Comparison of ENCODE assay signal across 8 cellular contexts in genomic region chr3:100261481-100261903, GRCh38. TPM values are rescaled to one million over a fixed set of nuclear protein-coding genes. Genes with fewer than 3 reads are reported as not detected.
DNase-seq lines count a peak whose midpoint lies in the region; ATAC-seq and TF ChIP-seq lines count a peak whose summit lies in the region.

No MANE protein-coding gene starts in this region.

- H3K9me3 ChIP-seq in HUES64 (ENCODE audit: insufficient read depth, low read depth, low read length) (no peaks in the 10 kb centered on the region), muscle layer of duodenum (ENCODE audit: control insufficient read depth in 1 of 2, low read length in 2 of 2) (no peaks in the 10 kb centered on the region)

- TF ChIP-seq CTCF in AG09309 (IDR thresholded peaks at IDR 0.05; ENCODE audit: control insufficient read depth, insufficient read depth, low read depth, low read length, missing control alignments), result no peak

- H3K27ac ChIP-seq in HUES64 (ENCODE audit: low read depth, low read length) (peak overlapping the region; percentile 79; the same call in 1 of the 2 replicates), caudate nucleus (ENCODE audit: low read depth, low read length) (peak overlapping the region; percentile 91), muscle layer of duodenum (ENCODE audit: low read length) (peak overlapping the region; percentile 98)

- H3K9ac ChIP-seq in HUES64 (ENCODE audit: low read depth, low read length), result peak overlapping the region; percentile 77

- ATAC-seq in HG03457 (IDR thresholded peaks at IDR 0.05; ENCODE audit: unreplicated experiment), result no peak

- 2% methylated on average over 11 of the region's 11 CpGs for WGBS in HUES64

- H3K27me3 ChIP-seq in HUES64 (ENCODE audit: insufficient read depth, low read length) (no peaks in the 10 kb centered on the region), muscle layer of duodenum (ENCODE audit: low read depth, low read length) (no peaks in the 10 kb centered on the region)

- no peaks in the 10 kb centered on the region for H3K36me3 ChIP-seq in HUES64 (ENCODE audit: insufficient read depth, low read length)
- peaks cover 0 to 5% of the 10 kb centered on the region in 2 donors for H3K36me3 ChIP-seq in muscle layer of duodenum (ENCODE audit: control insufficient read depth in 1 of 2, insufficient read depth in 2 of 2, low read length in 2 of 2)

- DNase-seq in AG09309 (ENCODE audit: low read depth) (no peak), caudate nucleus (lab: John Stamatoyannopoulos, UW) (no peak), medulla oblongata (ENCODE audit: extremely low spot score) (no peak), NCI-H1417 treated with DMSO at 0.1 percent for 48 hours (lab: John Stamatoyannopoulos, UW) (no peak)
- no peak for DNase-seq in activated effector memory CD4-positive, alpha-beta T cell treated with anti-CD3 and anti-CD28 coated beads, Interleukin-2, amount 50 U/mL, for 16 hours

- H3K4me3 ChIP-seq in AG09309 (ENCODE audit: control insufficient read depth, low read depth, low read length) (peak overlapping the region; percentile 97), HUES64 (ENCODE audit: low read length) (peak overlapping the region; percentile 96), muscle layer of duodenum (ENCODE audit: low read depth in 1 of 2, low read length in 2 of 2) (peak overlapping the region; percentile 94 to 96)

- peaks cover 33% of the 10 kb centered on the region for H3K4me1 ChIP-seq in HUES64 (ENCODE audit: insufficient read depth, low read length)
- H3K4me1 ChIP-seq in muscle layer of duodenum (ENCODE audit: control insufficient read depth in 1 of 2, insufficient read depth in 2 of 2, low read length in 2 of 2), result peaks cover 4 to 19% of the 10 kb centered on the region in 2 donors

RNA-seq across cellular contexts. Expression of gene TBC1D23, which starts 0.7 kb away (rescaled TPM):
- polyA plus RNA-seq in HUES64 (2013, experiment 1 of 2), result 26.1 TPM
- 20.4 TPM for polyA plus RNA-seq in HUES64 (2013, experiment 2 of 2)
